In the genomic region with DNA sequence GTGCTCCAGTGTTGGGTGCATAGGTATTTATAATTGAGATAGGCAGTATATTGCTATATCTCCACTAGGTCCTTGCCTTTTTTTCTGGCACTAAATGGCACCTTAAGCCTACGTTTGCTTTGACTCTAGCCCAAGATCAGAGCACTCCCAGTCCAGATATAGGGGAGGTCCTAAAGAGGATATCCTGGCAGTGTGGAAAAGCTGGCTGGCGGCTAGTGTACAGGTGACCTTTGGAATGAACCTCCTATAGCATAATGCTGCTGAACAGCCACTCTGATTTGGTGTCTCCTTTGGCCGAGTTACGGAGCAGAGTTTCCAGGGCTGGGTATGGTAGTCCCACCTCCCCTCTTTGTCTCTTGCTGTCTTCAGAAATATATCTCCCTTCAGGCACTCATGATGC, we compare ENCODE assay signal across 21 cellular contexts. TPM values are rescaled to one million over a fixed set of nuclear protein-coding genes. Genes with fewer than 3 reads are reported as not detected.
"Had no signal": no experiment of that assay in that cellular context is flagged by ENCODE, and none has a peak within 500 bp of the region (broad histone marks: within the 10 kb centered on the region; RNA-seq: fewer than 3 reads in every experiment).

No MANE protein-coding gene starts in this region.

- H3K4me3 Mint-ChIP-seq: central memory CD8-positive, alpha-beta T cell; naive thymus-derived CD8-positive, alpha-beta T cell had no signal

- H3K9me3 Mint-ChIP-seq: central memory CD8-positive, alpha-beta T cell; naive thymus-derived CD8-positive, alpha-beta T cell had no signal

- FAIRE-seq: endometrium, kidney had no signal

- H3K27ac ChIP-seq: gastrocnemius medialis, neutrophil, psoas muscle, tibial artery, upper lobe of left lung had no signal

- H3K36me3 Mint-ChIP-seq: naive thymus-derived CD8-positive, alpha-beta T cell had no signal

- H3K9me3 ChIP-seq: esophagus muscularis mucosa, gastrocnemius medialis, neutrophil, psoas muscle, tibial artery, upper lobe of left lung had no signal

- H3K4me1 ChIP-seq: gastrocnemius medialis, psoas muscle, tibial artery, upper lobe of left lung had no signal

- H3K27ac Mint-ChIP-seq: naive thymus-derived CD8-positive, alpha-beta T cell had no signal

- H3K36me3 ChIP-seq: esophagus muscularis mucosa, gastrocnemius medialis, neutrophil, tibial artery, upper lobe of left lung had no signal

- H3K27me3 Mint-ChIP-seq: central memory CD8-positive, alpha-beta T cell; naive thymus-derived CD8-positive, alpha-beta T cell had no signal

- ATAC-seq: gastrocnemius medialis; left cardiac atrium; left ventricle myocardium superior; naive thymus-derived CD8-positive, alpha-beta T cell; psoas muscle; sciatic nerve had no signal

- DNase-seq: effector memory CD4-positive, alpha-beta T cell; gastrocnemius medialis; glutamatergic neuron; kidney; left cardiac atrium; left ventricle myocardium superior; mesendoderm; naive thymus-derived CD8-positive, alpha-beta T cell; psoas muscle; retina; stimulated activated CD4-positive, alpha-beta T cell treated with anti-CD3 and anti-CD28 coated beads, Interleukin-2, amount 100 ng/mL, for 24 hours; stimulated activated CD4-positive, alpha-beta T cell treated with anti-CD3 and anti-CD28 coated beads, Interleukin-4, amount 100 ng/mL, for 4 hours; stimulated activated naive CD4-positive, alpha-beta T cell; tibial artery; upper lobe of left lung had no signal

- H3K4me3 ChIP-seq: esophagus muscularis mucosa, gastrocnemius medialis, lung, psoas muscle, tibial artery, upper lobe of left lung had no signal

- H3K27me3 ChIP-seq: esophagus muscularis mucosa, neutrophil, tibial artery, upper lobe of left lung had no signal

RNA-seq across cellular contexts. Expression of a gene that starts 53.8 kb away (rescaled TPM):
- polyA plus RNA-seq: naive thymus-derived CD8-positive, alpha-beta T cell had no signal
